Comparison of ENCODE assay signal across 9 cellular contexts in genomic region chr1:26828352-26829093, GRCh38. TPM values are rescaled to one million over a fixed set of nuclear protein-coding genes. Genes with fewer than 3 reads are reported as not detected.
DNase-seq lines count a peak whose midpoint lies in the region; ATAC-seq and TF ChIP-seq lines count a peak whose summit lies in the region.
"Had no signal": no experiment of that assay in that cellular context is flagged by ENCODE, and none has a peak within 500 bp of the region (broad histone marks: within the 10 kb centered on the region; RNA-seq: fewer than 3 reads in every experiment).

No MANE protein-coding gene starts in this region.

- H3K36me3 ChIP-seq in mucosa of rectum (ENCODE audit: control insufficient read depth in 2 of 2, insufficient read depth in 2 of 2, low read length in 2 of 2), result peaks cover 18 to 21% of the 10 kb centered on the region in 2 donors

- peaks cover 23% of the 10 kb centered on the region for H3K36me3 Mint-ChIP-seq in brain

- H3K4me1 Mint-ChIP-seq in brain, result peaks cover 51% of the 10 kb centered on the region

- peaks cover 0 to 3% (median 0%) of the 10 kb centered on the region in 5 experiments for H3K9me3 Mint-ChIP-seq in brain

- DNase-seq in CD1c-positive myeloid dendritic cell (ENCODE audit: extremely low spot score) (peak; percentile 94), NOMO-1 (lab: John Stamatoyannopoulos, UW; ENCODE audit: unreplicated experiment in 2 of 2) (peak; percentile 61 to 62), NCI-H2107 (lab: John Stamatoyannopoulos, UW) (no peak), NCI-H2196 (lab: John Stamatoyannopoulos, UW; ENCODE audit: unreplicated experiment) (no peak), NCI-H1436 treated with DMSO at 0.1 percent for 48 hours (lab: John Stamatoyannopoulos, UW) (no peak)
- DNase-seq: NCI-H526 treated with DMSO at 0.1 percent for 48 hours had no signal

- H3K4me1 ChIP-seq in mucosa of rectum (ENCODE audit: control insufficient read depth in 2 of 2, insufficient read depth in 2 of 2, low read length in 2 of 2), result peaks cover 31 to 35% of the 10 kb centered on the region in 2 donors

- peak overlapping the region; percentile 90 to 94 (median 92) for H3K4me3 Mint-ChIP-seq in brain

- peaks cover 7% of the 10 kb centered on the region for H3K27me3 Mint-ChIP-seq in brain

- no peak for ATAC-seq in GM19351 (IDR thresholded peaks at IDR 0.05; ENCODE audit: unreplicated experiment)

- no peak for TF ChIP-seq CTCF in brain (conservative IDR thresholded peaks at IDR 0.05)

- peak overlapping the region; percentile 9 to 40 for H3K27ac ChIP-seq in mucosa of rectum (ENCODE audit: low read depth in 2 of 2, low read length in 2 of 2)

- H3K9me3 ChIP-seq in mucosa of rectum (ENCODE audit: control insufficient read depth in 2 of 2, low read length in 2 of 2), result no peaks in the 10 kb centered on the region

- no peak overlapping the region for H3K9ac ChIP-seq in mucosa of rectum (ENCODE audit: low read depth in 1 of 2, low read length in 2 of 2)

- no peaks in the 10 kb centered on the region for H3K27me3 ChIP-seq in mucosa of rectum (ENCODE audit: control insufficient read depth in 2 of 2, insufficient read depth in 2 of 2, low read length in 2 of 2)

- peak overlapping the region; percentile 75 to 97 (median 95) for H3K27ac Mint-ChIP-seq in brain

- H3K4me3 ChIP-seq in mucosa of rectum (ENCODE audit: low read length in 2 of 2), result peak overlapping the region in 1 of 2 donors; percentile 32

RNA-seq across cellular contexts. Expression of gene ZDHHC18, which starts 2.0 kb away (rescaled TPM):
- 30.7 TPM for polyA plus RNA-seq in brain (ENCODE audit: insufficient read depth, low read depth, low replicate concordance)

RNA-seq across cellular contexts. Expression of gene SFN, which starts 34.4 kb away (rescaled TPM):
- polyA plus RNA-seq in brain (ENCODE audit: insufficient read depth, low read depth, low replicate concordance), result 50.6 TPM

RNA-seq across cellular contexts. Expression of gene PIGV, which starts 40.8 kb away (rescaled TPM):
- 11.9 TPM for polyA plus RNA-seq in brain (ENCODE audit: insufficient read depth, low read depth, low replicate concordance)

Comparison
In these comparisons a context has a peak if more than half of its experiments do, and no peak if none do; other contexts are left out.
1. DNase-seq: peak in CD1c-positive myeloid dendritic cell (single experiment) and NOMO-1 (2 of 2); none in NCI-H2107 (single experiment), NCI-H2196 (single experiment) and NCI-H1436 treated with DMSO at 0.1 percent for 48 hours (single experiment).